In genomic region chr4:40149960-40150385, GRCh38 we compare ENCODE assay signal across 8 cellular contexts. TPM values are rescaled to one million over a fixed set of nuclear protein-coding genes. Genes with fewer than 3 reads are reported as not detected.
A peak's percentile ranks its signal among the peaks of the same experiment; 100 is the strongest.
DNase-seq lines count a peak whose midpoint lies in the region; ATAC-seq and TF ChIP-seq lines count a peak whose summit lies in the region.

No MANE protein-coding gene starts in this region.

- H3K36me3 ChIP-seq in CD8-positive, alpha-beta memory T cell (ENCODE audit: insufficient read depth, low read length): no peaks in the 10 kb centered on the region
- H3K36me3 ChIP-seq in heart left ventricle (peaks cover 0 to 16% (median 0%) of the 10 kb centered on the region in 9 donors), gastrocnemius medialis (no peaks in the 10 kb centered on the region)

- H3K27ac Mint-ChIP-seq in CD8-positive, alpha-beta memory T cell: peak overlapping the region; percentile 33 to 90 (median 60)
- H3K27ac Mint-ChIP-seq in activated naive CD4-positive, alpha-beta T cell treated with anti-CD3 and anti-CD28 coated beads, Interleukin-2, amount 50 U/mL, for 72 hours: peak overlapping the region; percentile 2 to 62

- H3K9me3 ChIP-seq in CD8-positive, alpha-beta memory T cell (ENCODE audit: low read length): peaks cover 5% of the 10 kb centered on the region
- H3K9me3 ChIP-seq in heart left ventricle: peaks cover 0 to 6% (median 0%) of the 10 kb centered on the region in 12 donors
- no peaks in the 10 kb centered on the region for H3K9me3 ChIP-seq in gastrocnemius medialis

- peaks cover 3 to 8% (median 3%) of the 10 kb centered on the region in 5 donors for H3K9me3 Mint-ChIP-seq in CD8-positive, alpha-beta memory T cell
- H3K9me3 Mint-ChIP-seq in activated naive CD4-positive, alpha-beta T cell treated with anti-CD3 and anti-CD28 coated beads, Interleukin-2, amount 50 U/mL, for 72 hours: peaks cover 11 to 14% of the 10 kb centered on the region in 2 donors

- TF ChIP-seq POLR2A in heart left ventricle (IDR thresholded peaks at IDR 0.05) (no peak), gastrocnemius medialis (IDR thresholded peaks at IDR 0.05) (no peak)

- intact Hi-C loops in heart left ventricle (cut with DNase I): loop anchor here in 9 of 10 donors (1.0 to 10.0 kb wide), 4 partner anchors 157 to 565 kb away; no protein-coding TSS in a partner anchor
- intact Hi-C loops in gastrocnemius medialis (cut with DNase I; ENCODE audit: low total_unique reads): loop anchor here (1.0 kb wide), 1 partner anchor 159 kb away; no protein-coding TSS in a partner anchor

- H3K4me3 ChIP-seq in CD8-positive, alpha-beta memory T cell (ENCODE audit: low read length): no peak overlapping the region
- no peak overlapping the region for H3K4me3 ChIP-seq in heart left ventricle
- H3K4me3 ChIP-seq in gastrocnemius medialis: no peak overlapping the region

- CTCF ChIA-PET in CD8-positive, alpha-beta memory T cell (lab: Charles Lee): interaction anchor here (0.6 to 5.4 kb wide), 23 partner anchors 12 to 398 kb away, joined by 3 to 49 read pairs (median 4); no protein-coding TSS in a partner anchor

- ATAC-seq in GM21360 (IDR thresholded peaks at IDR 0.05; ENCODE audit: unreplicated experiment) (peak; percentile 73), heart left ventricle (peak in 3 of 4 donors; percentile 61 to 73 (median 69)), gastrocnemius medialis (no peak), HG03135 (IDR thresholded peaks at IDR 0.05; ENCODE audit: unreplicated experiment) (no peak)
- peak; percentile 77 to 83 for ATAC-seq in activated naive CD4-positive, alpha-beta T cell treated with anti-CD3 and anti-CD28 coated beads, Interleukin-2, amount 50 U/mL, for 72 hours

- TF ChIP-seq CTCF in heart left ventricle (IDR thresholded peaks at IDR 0.05) (peak; percentile 73 to 94 (median 85)), gastrocnemius medialis (IDR thresholded peaks at IDR 0.05 in 4 of 5, conservative IDR thresholded peaks at IDR 0.05 in 1 of 5) (peak; percentile 63 to 83 (median 69))

- H3K27me3 ChIP-seq in CD8-positive, alpha-beta memory T cell (ENCODE audit: insufficient read depth, low read length, poor library complexity, severe bottlenecking): no peaks in the 10 kb centered on the region
- H3K27me3 ChIP-seq in heart left ventricle (no peaks in the 10 kb centered on the region), gastrocnemius medialis (no peaks in the 10 kb centered on the region)

- peaks cover 22 to 37% (median 34%) of the 10 kb centered on the region in 3 donors for H3K4me1 Mint-ChIP-seq in CD8-positive, alpha-beta memory T cell

- peaks cover 20% of the 10 kb centered on the region for H3K4me1 ChIP-seq in CD8-positive, alpha-beta memory T cell (ENCODE audit: insufficient read depth, low read length)
- peaks cover 0 to 6% (median 0%) of the 10 kb centered on the region in 12 donors for H3K4me1 ChIP-seq in heart left ventricle
- no peaks in the 10 kb centered on the region for H3K4me1 ChIP-seq in gastrocnemius medialis

- peaks cover 6 to 14% (median 8%) of the 10 kb centered on the region in 3 donors for H3K36me3 Mint-ChIP-seq in CD8-positive, alpha-beta memory T cell
- H3K36me3 Mint-ChIP-seq in activated naive CD4-positive, alpha-beta T cell treated with anti-CD3 and anti-CD28 coated beads, Interleukin-2, amount 50 U/mL, for 72 hours: peaks cover 17 to 25% of the 10 kb centered on the region in 2 donors

- DNase-seq in CD8-positive, alpha-beta memory T cell: peak; percentile 51 to 79 (median 70)
- peak; percentile 72 for DNase-seq in NCI-H1092 treated with DMSO at 0.1 percent for 48 hours (lab: John Stamatoyannopoulos, UW)
- peak; percentile 15 to 46 for DNase-seq in SW 1271 (lab: John Stamatoyannopoulos, UW)
- DNase-seq in activated naive CD4-positive, alpha-beta T cell treated with anti-CD3 and anti-CD28 coated beads, Interleukin-2, amount 50 U/mL, for 72 hours (ENCODE audit: low spot score in 2 of 2): peak in 1 of 2 donors; percentile 75
- peak in 4 of 5 donors; percentile 35 to 45 (median 38) for DNase-seq in heart left ventricle
- peak in 1 of 2 donors; percentile 40 for DNase-seq in gastrocnemius medialis

- in situ Hi-C loops in gastrocnemius medialis (cut with MboI; ENCODE audit: low sequenced_read_pairs in 4 of 4): loop anchor here in 2 of 4 donors (5.0 kb wide), 1 partner anchor 162 kb away; no protein-coding TSS in a partner anchor

- no peaks in the 10 kb centered on the region for H3K27me3 Mint-ChIP-seq in CD8-positive, alpha-beta memory T cell

- H3K27ac ChIP-seq in CD8-positive, alpha-beta memory T cell (ENCODE audit: low read depth, low read length): no peak overlapping the region
- H3K27ac ChIP-seq in heart left ventricle: no peak overlapping the region
- no peak overlapping the region for H3K27ac ChIP-seq in gastrocnemius medialis

- POLR2A ChIA-PET in CD8-positive, alpha-beta memory T cell (lab: Charles Lee): interaction anchor here (0.7 kb wide), 1 partner anchor 158 kb away, joined by 4 read pairs; no protein-coding TSS in a partner anchor

- WGBS in heart left ventricle, 4 donors: 87 to 92% (median 90%) methylated on average over 3 of the region's 3 CpGs

- H3K4me3 Mint-ChIP-seq in CD8-positive, alpha-beta memory T cell: no peak overlapping the region

RNA-seq across cellular contexts. Expression of gene RHOH, which starts 46.9 kb away (rescaled TPM):
- total RNA-seq in CD8-positive, alpha-beta memory T cell: 100 to 1,000 TPM; 148 TPM
- 262 TPM for polyA plus RNA-seq in CD8-positive, alpha-beta memory T cell
- total RNA-seq in activated naive CD4-positive, alpha-beta T cell treated with anti-CD3 and anti-CD28 coated beads, Interleukin-2, amount 50 U/mL, for 72 hours: 10 to 100 TPM; 81.2 to 82.9 TPM
- 1 to 10 TPM in 2 of 9 donors, under 1 TPM in 3, not detected in 4; 0.30 to 6.6 (median 0.63) TPM for total RNA-seq in heart left ventricle
- polyA plus RNA-seq in heart left ventricle: under 1 TPM in 1 of 2 donors, not detected in 1; 0.35 TPM
- under 1 TPM in 1 of 4 donors, not detected in 3; 0.26 TPM for total RNA-seq in gastrocnemius medialis

Comparison
In these comparisons a context has a peak if more than half of its experiments do, and no peak if none do; other contexts are left out.
1. ATAC-seq: peak in GM21360 (single experiment), activated naive CD4-positive, alpha-beta T cell treated with anti-CD3 and anti-CD28 coated beads, Interleukin-2, amount 50 U/mL, for 72 hours (2 of 2) and heart left ventricle (3 of 4); none in gastrocnemius medialis (0 of 2) and HG03135 (single experiment).
2. RNA of gene RHOH, which starts 46.9 kb away (total RNA-seq): 148 TPM in CD8-positive, alpha-beta memory T cell and 81.2 to 82.9 TPM in activated naive CD4-positive, alpha-beta T cell treated with anti-CD3 and anti-CD28 coated beads, Interleukin-2, amount 50 U/mL, for 72 hours; 0.30 to 6.6 TPM in heart left ventricle and 0.26 TPM in gastrocnemius medialis; every median in the first group is over 10 times any median in the second.